In genomic region chr19:43445426-43445825, GRCh38 we compare ENCODE assay signal across 1 cellular context.
TF ChIP-seq lines count a peak whose summit lies in the region.

No MANE protein-coding gene starts in this region.

TF ChIP-seq in K562, 482 proteins besides CTCF, POLR2A, EP300 and RAD21 (continues in another document):
- TF ChIP-seq TEAD1 (CRISPR knock-in tag; IDR thresholded peaks at IDR 0.05) (peak in 1 of 2 experiments; percentile 79; a peak in 2 of 4 replicates), NFXL1 (CRISPR knock-in tag; IDR thresholded peaks at IDR 0.05) (no peak), CGGBP1 (CRISPR knock-in tag; IDR thresholded peaks at IDR 0.05) (no peak), POLR2H (tag; IDR thresholded peaks at IDR 0.05; ENCODE audit: low read depth) (no peak), POLR2AphosphoS5 (IDR thresholded peaks at IDR 0.05; ENCODE audit: control insufficient read depth, insufficient read depth, low read depth, low read length) (no peak), TFE3 (CRISPR knock-in tag; IDR thresholded peaks at IDR 0.05) (no peak), ZKSCAN1 (IDR thresholded peaks at IDR 0.05; ENCODE audit: low read depth, low read length) (no peak), KLF10 (CRISPR knock-in tag; IDR thresholded peaks at IDR 0.05) (no peak), ZNF668 (CRISPR knock-in tag; IDR thresholded peaks at IDR 0.05) (peak; percentile 84; the same call in 1 of the 2 replicates), PPARD (CRISPR knock-in tag; IDR thresholded peaks at IDR 0.05) (no peak), HDAC2 (IDR thresholded peaks at IDR 0.05) (no peak), RBM14 (IDR thresholded peaks at IDR 0.05; ENCODE audit: borderline replicate concordance, insufficient read depth, low read depth, low read length) (no peak), RNF219 (CRISPR knock-in tag; IDR thresholded peaks at IDR 0.05) (no peak), PKNOX1 (IDR thresholded peaks at IDR 0.05) (no peak), CBX2 (IDR thresholded peaks at IDR 0.05; ENCODE audit: insufficient read depth, low read length, poor library complexity, severe bottlenecking) (no peak), E2F5 (CRISPR knock-in tag; IDR thresholded peaks at IDR 0.05) (no peak), SNAPC5 (CRISPR knock-in tag; IDR thresholded peaks at IDR 0.05) (no peak), MECOM (CRISPR knock-in tag; IDR thresholded peaks at IDR 0.05) (peak; percentile 55; the same call in 1 of the 2 replicates), ZNF239 (CRISPR knock-in tag; IDR thresholded peaks at IDR 0.05) (peak; percentile 44; the same call in 1 of the 2 replicates), PHTF2 (CRISPR knock-in tag; IDR thresholded peaks at IDR 0.05) (no peak), ZNF398 (CRISPR knock-in tag; IDR thresholded peaks at IDR 0.05) (0 out of 2 replicates have a peak, but pooled peaks have one; percentile 46), ZNF311 (CRISPR knock-in tag; IDR thresholded peaks at IDR 0.05) (no peak), MCM2 (IDR thresholded peaks at IDR 0.05; ENCODE audit: low read depth) (no peak), SREBF2 (CRISPR knock-in tag; IDR thresholded peaks at IDR 0.05) (no peak), ZBTB9 (CRISPR knock-in tag; IDR thresholded peaks at IDR 0.05) (no peak), MEIS2 (IDR thresholded peaks at IDR 0.05; ENCODE audit: partially characterized antibody) (no peak), RFX7 (CRISPR knock-in tag; IDR thresholded peaks at IDR 0.05) (no peak), TBP (optimal IDR thresholded peaks at IDR 0.05; ENCODE audit: low read depth, low read length) (no peak), CLOCK (CRISPR knock-in tag; IDR thresholded peaks at IDR 0.05; ENCODE audit: borderline replicate concordance) (no peak), HINFP (tag; conservative IDR thresholded peaks at IDR 0.05; ENCODE audit: low read depth) (peak; percentile 84), ZNF592 (IDR thresholded peaks at IDR 0.05) (peak; percentile 97), BMI1 (IDR thresholded peaks at IDR 0.05; ENCODE audit: low read length) (no peak), NONO (IDR thresholded peaks at IDR 0.05; ENCODE audit: low read depth in 2 of 2, low read length in 1 of 2) (no peak), DDX20 (tag; IDR thresholded peaks at IDR 0.05; ENCODE audit: low read depth) (peak; percentile 88), E2F3 (CRISPR knock-in tag; IDR thresholded peaks at IDR 0.05) (no peak), GTF2E2 (tag; IDR thresholded peaks at IDR 0.05) (no peak), BRCA1 (IDR thresholded peaks at IDR 0.05) (no peak), BRCA1 (CRISPR knock-in tag; IDR thresholded peaks at IDR 0.05) (no peak), CEBPB (tag; IDR thresholded peaks at IDR 0.05) (no peak), NCOA1 (IDR thresholded peaks at IDR 0.05; ENCODE audit: low read depth) (no peak), ZNF395 (CRISPR knock-in tag; IDR thresholded peaks at IDR 0.05) (peak; percentile 58; the same call in 1 of the 2 replicates), U2AF2 (optimal IDR thresholded peaks at IDR 0.05; ENCODE audit: low read depth, low read length) (no peak), BACH1 (tag; IDR thresholded peaks at IDR 0.05) (peak; percentile 65; the same call in 1 of the 2 replicates), ZNF175 (CRISPR knock-in tag; IDR thresholded peaks at IDR 0.05; ENCODE audit: low read depth) (peak; percentile 67; the same call in 1 of the 2 replicates), GABPB1 (CRISPR knock-in tag; IDR thresholded peaks at IDR 0.05) (no peak), ZC3H8 (IDR thresholded peaks at IDR 0.05) (no peak), ZNF780A (CRISPR knock-in tag; IDR thresholded peaks at IDR 0.05) (no peak)
